In the genomic region with DNA sequence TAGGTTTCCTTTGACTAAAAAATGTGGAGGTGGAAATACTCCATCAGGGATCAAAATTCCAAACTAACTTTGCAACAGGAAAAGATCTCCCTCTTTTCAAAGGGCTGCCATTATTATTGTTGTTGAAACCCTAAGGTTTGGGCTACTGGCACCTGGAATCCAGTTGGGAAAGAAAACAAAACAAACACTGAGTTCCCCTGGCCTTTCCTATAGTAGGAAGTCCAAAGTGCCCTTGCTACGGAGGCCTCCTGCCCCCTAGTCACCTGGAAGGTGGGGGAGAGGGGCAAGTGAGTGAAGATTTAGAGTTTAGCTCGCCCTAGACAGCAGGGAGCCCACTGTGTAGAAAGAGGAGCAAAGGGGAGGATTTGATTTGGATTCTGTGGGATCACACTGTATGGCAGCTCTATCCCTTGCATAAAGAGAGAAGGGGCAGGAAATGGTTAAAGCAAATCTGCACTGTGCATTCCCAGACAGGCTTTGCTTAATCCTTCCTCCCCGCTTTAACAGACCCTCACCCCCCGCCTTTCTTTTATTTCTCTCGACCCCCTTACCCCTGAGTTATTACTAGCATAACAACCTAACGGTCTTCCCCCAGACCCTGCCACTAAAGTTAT, we compare ENCODE assay signal across 10 cellular contexts. TPM values are rescaled to one million over a fixed set of nuclear protein-coding genes. Genes with fewer than 3 reads are reported as not detected.
A peak's percentile ranks its signal among the peaks of the same experiment; 100 is the strongest.
DNase-seq lines count a peak whose midpoint lies in the region; ATAC-seq, FAIRE-seq and TF ChIP-seq lines count a peak whose summit lies in the region.
"Had no signal": no experiment of that assay in that cellular context is flagged by ENCODE, and none has a peak within 500 bp of the region (broad histone marks: within the 10 kb centered on the region; RNA-seq: fewer than 3 reads in every experiment).

No MANE protein-coding gene starts in this region.

- peak overlapping the region; percentile 98 for H3K4me2 ChIP-seq in astrocyte (ENCODE audit: low read length)

- DNase-seq in activated naive CD4-positive, alpha-beta T cell treated with anti-CD3 and anti-CD28 coated beads, Interleukin-2, amount 50 U/mL, for 16 hours: no peak
- no peak for DNase-seq in astrocyte (ENCODE audit: low read depth)
- DNase-seq in lung (ENCODE audit: low spot score): no peak
- DNase-seq in upper lobe of right lung: no peak
- DNase-seq in SKM-1 treated with dmso at 0.1 percent for 144 hours (lab: John Stamatoyannopoulos, UW; ENCODE audit: unreplicated experiment): no peak
- DNase-seq in SK-N-DZ (ENCODE audit: low spot score): no peak
- DNase-seq: effector CD8-positive, alpha-beta T cell had no signal

- H3K4me3 Mint-ChIP-seq in activated naive CD4-positive, alpha-beta T cell treated with anti-CD3 and anti-CD28 coated beads, Interleukin-2, amount 50 U/mL, for 24 hours: peak overlapping the region; percentile 85
- peak overlapping the region; percentile 98 for H3K4me3 Mint-ChIP-seq in astrocyte (ENCODE audit: unreplicated experiment)

- TF ChIP-seq CTCF in astrocyte (IDR thresholded peaks at IDR 0.05; ENCODE audit: insufficient read depth, low read depth, low read length) (no peak), lung (IDR thresholded peaks at IDR 0.05; ENCODE audit: control extremely low read depth, extremely low read depth) (no peak), upper lobe of right lung (IDR thresholded peaks at IDR 0.05) (no peak)

- H3K27me3 ChIP-seq in astrocyte (ENCODE audit: insufficient read depth, low read length) (peaks cover 2% of the 10 kb centered on the region), lung (ENCODE audit: control insufficient read depth, insufficient read depth) (no peaks in the 10 kb centered on the region), upper lobe of right lung (peaks cover 17% of the 10 kb centered on the region)

- H3K9me3 ChIP-seq in astrocyte (ENCODE audit: insufficient read depth, low read depth, low read length) (no peaks in the 10 kb centered on the region), lung (ENCODE audit: control insufficient read depth in 2 of 2, insufficient read depth in 1 of 2, low read length in 1 of 2) (peaks cover 0 to 2% of the 10 kb centered on the region in 2 donors), upper lobe of right lung (no peaks in the 10 kb centered on the region)

- FAIRE-seq in astrocyte (lab: Jason Lieb, UNC): no peak

- H3K27ac ChIP-seq in astrocyte (ENCODE audit: low read depth, low read length) (peak overlapping the region; percentile 16), lung (ENCODE audit: low read depth in 1 of 2, low read length in 1 of 2) (peak overlapping the region; percentile 10 to 93), upper lobe of right lung (peak overlapping the region; percentile 24)

- H4K20me1 ChIP-seq in astrocyte (ENCODE audit: insufficient read depth, low read length): peaks cover 3% of the 10 kb centered on the region

- H3K36me3 ChIP-seq in astrocyte (ENCODE audit: insufficient read depth, low read length) (no peaks in the 10 kb centered on the region), lung (ENCODE audit: control insufficient read depth in 2 of 2, insufficient read depth in 2 of 2, low read length in 2 of 2) (no peaks in the 10 kb centered on the region), upper lobe of right lung (no peaks in the 10 kb centered on the region)

- no peaks in the 10 kb centered on the region for H3K79me2 ChIP-seq in astrocyte (ENCODE audit: insufficient read depth, low read length)

- no peaks in the 10 kb centered on the region for H3K9me3 Mint-ChIP-seq in activated naive CD4-positive, alpha-beta T cell treated with anti-CD3 and anti-CD28 coated beads, Interleukin-2, amount 50 U/mL, for 24 hours
- H3K9me3 Mint-ChIP-seq in astrocyte (ENCODE audit: unreplicated experiment): peaks cover 12% of the 10 kb centered on the region

- no peak overlapping the region for H3K27ac Mint-ChIP-seq in activated naive CD4-positive, alpha-beta T cell treated with anti-CD3 and anti-CD28 coated beads, Interleukin-2, amount 50 U/mL, for 24 hours
- H3K27ac Mint-ChIP-seq in astrocyte (ENCODE audit: unreplicated experiment): peak overlapping the region; percentile 81

- peak overlapping the region; percentile 95 for H3K9ac ChIP-seq in astrocyte (ENCODE audit: low read length)

- H3K4me3 ChIP-seq in astrocyte (ENCODE audit: insufficient read depth, low read depth, low read length) (peak overlapping the region; percentile 92), lung (no peak overlapping the region), upper lobe of right lung (peak overlapping the region; percentile 75)
- H3K4me3 ChIP-seq: K562 had no signal

- peaks cover 21% of the 10 kb centered on the region for H3K4me1 ChIP-seq in astrocyte (ENCODE audit: insufficient read depth, low read length)
- peaks cover 6 to 9% of the 10 kb centered on the region in 2 donors for H3K4me1 ChIP-seq in lung (ENCODE audit: control insufficient read depth in 2 of 2, insufficient read depth in 2 of 2, low read length in 2 of 2)
- peaks cover 17% of the 10 kb centered on the region for H3K4me1 ChIP-seq in upper lobe of right lung

- no peaks in the 10 kb centered on the region for H3K36me3 Mint-ChIP-seq in activated naive CD4-positive, alpha-beta T cell treated with anti-CD3 and anti-CD28 coated beads, Interleukin-2, amount 50 U/mL, for 24 hours
- peaks cover 8% of the 10 kb centered on the region for H3K36me3 Mint-ChIP-seq in astrocyte (ENCODE audit: low read depth, unreplicated experiment)

- 17 to 19% methylated on average over 6 of the region's 6 CpGs for WGBS in lung, 2 donors

- H3K27me3 Mint-ChIP-seq in activated naive CD4-positive, alpha-beta T cell treated with anti-CD3 and anti-CD28 coated beads, Interleukin-2, amount 50 U/mL, for 24 hours: peaks cover 47% of the 10 kb centered on the region
- peaks cover 9% of the 10 kb centered on the region for H3K27me3 Mint-ChIP-seq in astrocyte (ENCODE audit: low read depth, unreplicated experiment)

- H2AFZ ChIP-seq in astrocyte (ENCODE audit: low read depth, low read length): peak overlapping the region; percentile 61

- ATAC-seq in lung (ENCODE audit: insufficient read depth, low FRiP score) (no peak), upper lobe of right lung (no peak), GM21723 (IDR thresholded peaks at IDR 0.05; ENCODE audit: unreplicated experiment) (no peak)

- peaks cover 25% of the 10 kb centered on the region for H3K4me1 Mint-ChIP-seq in activated naive CD4-positive, alpha-beta T cell treated with anti-CD3 and anti-CD28 coated beads, Interleukin-2, amount 50 U/mL, for 24 hours
- H3K4me1 Mint-ChIP-seq in astrocyte (ENCODE audit: low read depth, unreplicated experiment): peaks cover 8% of the 10 kb centered on the region

- intact Hi-C loops in upper lobe of right lung (cut with DNase I): loop anchor here (10.0 kb wide), 1 partner anchor 431 kb away; no protein-coding TSS in a partner anchor

RNA-seq across cellular contexts. Expression of a gene that starts 0.7 kb away (rescaled TPM):
- total RNA-seq in astrocyte (7.4 and 8.0 TPM in 2 replicates), lung (100 to 1,000 TPM in 1 of 2 donors, 10 to 100 TPM in 1; 18.1 to 105 TPM), upper lobe of right lung (17.9 TPM)
- 1 to 10 TPM; 1.1 to 2.6 TPM for polyA plus RNA-seq in lung
- polyA plus RNA-seq in SK-N-DZ (2014; cell fraction: cytosol; rRNA removed): 0.63 and 0.66 TPM in 2 replicates
- 0.31 and 0.52 TPM in 2 replicates for polyA plus RNA-seq in SK-N-DZ (2014; cell fraction: nucleus; rRNA removed)
- total RNA-seq: K562 had no signal
